ENCODE assay signal across 27 cellular contexts in the genomic region with DNA sequence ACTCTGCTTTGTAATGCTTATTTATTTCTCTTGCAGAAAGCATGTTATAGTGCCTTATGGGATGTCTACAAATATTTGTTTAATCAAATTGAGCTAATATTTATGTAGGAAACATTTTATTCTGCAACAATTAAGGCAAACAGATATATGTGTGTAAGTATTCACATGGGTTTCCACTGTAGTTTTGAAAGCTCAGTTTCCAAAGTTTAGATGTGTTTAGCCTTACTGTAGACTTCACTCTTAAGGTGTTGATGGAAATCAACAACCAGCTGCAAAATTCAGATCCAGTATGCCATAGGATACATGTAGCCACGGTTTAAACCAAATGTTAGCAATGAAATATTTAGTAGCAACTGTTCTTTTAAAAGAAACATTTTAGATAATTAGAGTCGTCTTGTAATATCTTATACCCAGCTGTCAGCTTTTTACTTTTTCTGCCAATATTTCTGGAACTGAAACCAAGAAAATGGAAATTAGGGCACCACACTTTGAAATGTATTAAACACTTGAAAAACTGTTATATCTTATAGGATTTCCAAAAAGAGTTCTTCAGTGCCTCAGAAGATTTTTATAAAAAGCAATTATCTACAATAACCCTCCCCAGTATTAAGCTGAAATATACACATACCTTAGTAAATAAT. TPM values are rescaled to one million over a fixed set of nuclear protein-coding genes. Genes with fewer than 3 reads are reported as not detected.
A peak's percentile ranks its signal among the peaks of the same experiment; 100 is the strongest.
DNase-seq lines count a peak whose midpoint lies in the region; ATAC-seq and TF ChIP-seq lines count a peak whose summit lies in the region.
"Had no signal": no experiment of that assay in that cellular context is flagged by ENCODE, and none has a peak within 500 bp of the region (broad histone marks: within the 10 kb centered on the region; RNA-seq: fewer than 3 reads in every experiment).

No MANE protein-coding gene starts in this region.

- H4K20me1 ChIP-seq in OCI-LY3 (ENCODE audit: insufficient read depth, low read length) (peaks cover 69% of the 10 kb centered on the region), smooth muscle cell (ENCODE audit: low read depth) (peaks cover 80% of the 10 kb centered on the region)

- DNase-seq in NCI-H2227 treated with DMSO at 0.1 percent for 48 hours (lab: John Stamatoyannopoulos, UW) (no peak), smooth muscle cell (lab: John Stamatoyannopoulos, UW; ENCODE audit: unreplicated experiment) (no peak)
- DNase-seq in effector CD8-positive, alpha-beta T cell (lab: John Stamatoyannopoulos, UW): no peak
- DNase-seq: activated CD4-positive, alpha-beta T cell treated with anti-CD3 and anti-CD28 coated beads, Interleukin-2, amount 50 U/mL, for 4 hours; activated CD8-positive, alpha-beta memory T cell treated with anti-CD3 and anti-CD28 coated beads, Interleukin-2, amount 50 U/mL, for 4 hours; aorta; cortex of kidney; DND-41; endodermal cell; esophagus squamous epithelium; gastrocnemius medialis; HCEC 1CT; left lung; naive thymus-derived CD4-positive, alpha-beta T cell; NCI-H146; NCI-H510A treated with DMSO at 0.1 percent for 48 hours; nucleus accumbens had no signal

- peak overlapping the region; percentile 78 for H3K4me2 ChIP-seq in OCI-LY3 (ENCODE audit: low read length)
- H3K4me2 ChIP-seq in smooth muscle cell: no peak overlapping the region
- H3K4me2 ChIP-seq: A549 had no signal

- peak overlapping the region; percentile 27; the same call in 1 of the 2 replicates for H3K4me3 ChIP-seq in ACC112 (ENCODE audit: low read depth, low read length)
- peak overlapping the region; percentile 62 for H3K4me3 ChIP-seq in OCI-LY3 (ENCODE audit: low read length)
- no peak overlapping the region for H3K4me3 ChIP-seq in smooth muscle cell
- H3K4me3 ChIP-seq: A549, cardiac muscle cell, esophagus squamous epithelium, gastrocnemius medialis, K562, left lung had no signal

- H3K27me3 ChIP-seq in ACC112 (ENCODE audit: insufficient read depth, low read length): no peaks in the 10 kb centered on the region
- H3K27me3 ChIP-seq in OCI-LY3 (ENCODE audit: low read depth, low read length): no peaks in the 10 kb centered on the region
- H3K27me3 ChIP-seq in smooth muscle cell (ENCODE audit: low read depth): no peaks in the 10 kb centered on the region
- H3K27me3 ChIP-seq: cardiac muscle cell, esophagus squamous epithelium, gastrocnemius medialis, left lung had no signal

- ATAC-seq in GM18867 (IDR thresholded peaks at IDR 0.05; ENCODE audit: unreplicated experiment) (peak; percentile 60), HG02798 (IDR thresholded peaks at IDR 0.05; ENCODE audit: poor library complexity, unreplicated experiment) (peak; percentile 51), GM19023 (IDR thresholded peaks at IDR 0.05; ENCODE audit: unreplicated experiment) (no peak)
- ATAC-seq: A549; activated naive CD4-positive, alpha-beta T cell treated with anti-CD3 and anti-CD28 coated beads, Interleukin-2, amount 50 U/mL, for 72 hours; gastrocnemius medialis; K562; left lung; naive thymus-derived CD4-positive, alpha-beta T cell; WTC11 had no signal

- H3K79me2 ChIP-seq in ACC112 (ENCODE audit: control insufficient read depth, insufficient read depth, low read length, unreplicated experiment) (peaks cover 48% of the 10 kb centered on the region), OCI-LY3 (ENCODE audit: low read length) (peaks cover 66% of the 10 kb centered on the region), smooth muscle cell (ENCODE audit: low read depth) (peaks cover 98% of the 10 kb centered on the region)

- H3K36me3 ChIP-seq in ACC112 (ENCODE audit: insufficient read depth, low read length) (no peaks in the 10 kb centered on the region; the same call in 1 of the 2 replicates), OCI-LY3 (replicated peaks; ENCODE audit: low read depth, low read length) (no peaks in the 10 kb centered on the region), smooth muscle cell (ENCODE audit: low read depth) (no peaks in the 10 kb centered on the region)
- H3K36me3 ChIP-seq: cardiac muscle cell, esophagus squamous epithelium, gastrocnemius medialis, left lung had no signal

- H3K4me1 ChIP-seq in ACC112 (ENCODE audit: control insufficient read depth, insufficient read depth, low read length, unreplicated experiment): peaks cover 7% of the 10 kb centered on the region
- peaks cover 51% of the 10 kb centered on the region for H3K4me1 ChIP-seq in OCI-LY3 (ENCODE audit: low read length)
- no peaks in the 10 kb centered on the region for H3K4me1 ChIP-seq in smooth muscle cell (ENCODE audit: low read depth)
- H3K4me1 ChIP-seq: A549 had no signal

- H3K9ac ChIP-seq in OCI-LY3 (ENCODE audit: low read length) (no peak overlapping the region), smooth muscle cell (ENCODE audit: low read depth) (no peak overlapping the region)

- no peak overlapping the region for H3K27ac ChIP-seq in ACC112 (ENCODE audit: low read depth, low read length)
- peak overlapping the region; percentile 17; the same call in 1 of the 2 replicates for H3K27ac ChIP-seq in OCI-LY3 (ENCODE audit: low read length)
- no peak overlapping the region for H3K27ac ChIP-seq in smooth muscle cell (ENCODE audit: low read depth)
- H3K27ac ChIP-seq: A549, cardiac muscle cell, esophagus squamous epithelium, gastrocnemius medialis, left lung had no signal

- H2AFZ ChIP-seq in ACC112 (ENCODE audit: low read length, unreplicated experiment) (no peak overlapping the region), OCI-LY3 (ENCODE audit: low read depth, low read length) (no peak overlapping the region), smooth muscle cell (ENCODE audit: low read depth) (no peak overlapping the region)

- H3K9me3 ChIP-seq in OCI-LY3 (ENCODE audit: insufficient read depth, low read length) (no peaks in the 10 kb centered on the region), smooth muscle cell (replicated peaks; ENCODE audit: low read depth) (no peaks in the 10 kb centered on the region)
- H3K9me3 ChIP-seq: A549, gastrocnemius medialis had no signal

- TF ChIP-seq CTCF in OCI-LY3 (IDR thresholded peaks at IDR 0.05; ENCODE audit: low read depth, low read length): no peak
- no peak for TF ChIP-seq CTCF in smooth muscle cell (IDR thresholded peaks at IDR 0.05; ENCODE audit: borderline replicate concordance, insufficient read depth, poor library complexity, severe bottlenecking)

- 93% methylated on average over 2 of the region's 2 CpGs for WGBS in smooth muscle cell (ENCODE audit: low lambda C conversion rate)

- no peaks in the 10 kb centered on the region for H3F3A ChIP-seq in smooth muscle cell (ENCODE audit: low read depth)

RNA-seq across cellular contexts. Expression of a gene that starts 18.5 kb away (rescaled TPM):
- 19.6 and 21.3 TPM in 2 replicates for total RNA-seq in smooth muscle cell
- polyA plus RNA-seq in smooth muscle cell: 5.7 and 6.1 TPM in 2 replicates
